ENCODE assay signal across 1 cellular context in the genomic region with DNA sequence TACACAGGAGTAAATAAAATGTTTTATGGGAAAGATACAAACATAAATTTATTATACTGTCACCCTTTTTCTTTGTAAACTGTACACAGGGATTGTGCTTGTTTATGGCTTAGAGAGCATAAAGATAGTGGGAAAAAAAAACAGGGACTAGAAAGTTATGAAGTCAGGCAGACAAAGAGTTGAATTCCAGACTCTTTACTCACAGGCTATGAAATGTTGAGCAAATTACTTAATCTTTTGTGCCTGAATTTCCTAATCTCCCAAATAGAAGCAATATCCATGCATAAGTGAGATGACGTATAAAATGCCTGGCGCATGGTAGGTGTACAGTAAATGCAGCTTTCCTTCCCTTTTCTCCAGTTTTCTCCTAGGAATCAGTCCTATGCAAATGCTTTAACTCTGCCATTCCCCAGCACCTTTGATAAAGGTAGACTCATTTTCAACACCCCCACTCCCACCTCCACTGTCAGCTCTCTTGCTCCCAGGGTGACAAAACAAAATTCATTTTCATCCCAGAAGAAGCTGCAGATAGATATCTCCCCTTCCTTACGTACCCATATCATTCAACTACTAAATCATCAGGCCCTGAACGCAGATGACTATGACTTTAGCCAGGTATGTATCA.
TF ChIP-seq lines count a peak whose summit lies in the region.

No MANE protein-coding gene starts in this region.

TF ChIP-seq in GM23338, 12 proteins besides CTCF, POLR2A, EP300 and RAD21 (continued from another document):
- no peak for TF ChIP-seq ZNF462 (CRISPR knock-in tag; IDR thresholded peaks at IDR 0.05)
- TF ChIP-seq POLR2AphosphoS5 (IDR thresholded peaks at IDR 0.05; ENCODE audit: low read depth) = no peak
- no peak for TF ChIP-seq EZH2 (IDR thresholded peaks at IDR 0.05; ENCODE audit: low read depth, unreplicated experiment)
- TF ChIP-seq, protein P1, sequence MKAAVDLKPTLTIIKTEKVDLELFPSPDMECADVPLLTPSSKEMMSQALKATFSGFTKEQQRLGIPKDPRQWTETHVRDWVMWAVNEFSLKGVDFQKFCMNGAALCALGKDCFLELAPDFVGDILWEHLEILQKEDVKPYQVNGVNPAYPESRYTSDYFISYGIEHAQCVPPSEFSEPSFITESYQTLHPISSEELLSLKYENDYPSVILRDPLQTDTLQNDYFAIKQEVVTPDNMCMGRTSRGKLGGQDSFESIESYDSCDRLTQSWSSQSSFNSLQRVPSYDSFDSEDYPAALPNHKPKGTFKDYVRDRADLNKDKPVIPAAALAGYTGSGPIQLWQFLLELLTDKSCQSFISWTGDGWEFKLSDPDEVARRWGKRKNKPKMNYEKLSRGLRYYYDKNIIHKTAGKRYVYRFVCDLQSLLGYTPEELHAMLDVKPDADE (IDR thresholded peaks at IDR 0.05) = no peak
- TF ChIP-seq, protein P2, sequence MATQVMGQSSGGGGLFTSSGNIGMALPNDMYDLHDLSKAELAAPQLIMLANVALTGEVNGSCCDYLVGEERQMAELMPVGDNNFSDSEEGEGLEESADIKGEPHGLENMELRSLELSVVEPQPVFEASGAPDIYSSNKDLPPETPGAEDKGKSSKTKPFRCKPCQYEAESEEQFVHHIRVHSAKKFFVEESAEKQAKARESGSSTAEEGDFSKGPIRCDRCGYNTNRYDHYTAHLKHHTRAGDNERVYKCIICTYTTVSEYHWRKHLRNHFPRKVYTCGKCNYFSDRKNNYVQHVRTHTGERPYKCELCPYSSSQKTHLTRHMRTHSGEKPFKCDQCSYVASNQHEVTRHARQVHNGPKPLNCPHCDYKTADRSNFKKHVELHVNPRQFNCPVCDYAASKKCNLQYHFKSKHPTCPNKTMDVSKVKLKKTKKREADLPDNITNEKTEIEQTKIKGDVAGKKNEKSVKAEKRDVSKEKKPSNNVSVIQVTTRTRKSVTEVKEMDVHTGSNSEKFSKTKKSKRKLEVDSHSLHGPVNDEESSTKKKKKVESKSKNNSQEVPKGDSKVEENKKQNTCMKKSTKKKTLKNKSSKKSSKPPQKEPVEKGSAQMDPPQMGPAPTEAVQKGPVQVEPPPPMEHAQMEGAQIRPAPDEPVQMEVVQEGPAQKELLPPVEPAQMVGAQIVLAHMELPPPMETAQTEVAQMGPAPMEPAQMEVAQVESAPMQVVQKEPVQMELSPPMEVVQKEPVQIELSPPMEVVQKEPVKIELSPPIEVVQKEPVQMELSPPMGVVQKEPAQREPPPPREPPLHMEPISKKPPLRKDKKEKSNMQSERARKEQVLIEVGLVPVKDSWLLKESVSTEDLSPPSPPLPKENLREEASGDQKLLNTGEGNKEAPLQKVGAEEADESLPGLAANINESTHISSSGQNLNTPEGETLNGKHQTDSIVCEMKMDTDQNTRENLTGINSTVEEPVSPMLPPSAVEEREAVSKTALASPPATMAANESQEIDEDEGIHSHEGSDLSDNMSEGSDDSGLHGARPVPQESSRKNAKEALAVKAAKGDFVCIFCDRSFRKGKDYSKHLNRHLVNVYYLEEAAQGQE (IDR thresholded peaks at IDR 0.05; ENCODE audit: unreplicated experiment) = no peak
- no peak for TF ChIP-seq NANOG (IDR thresholded peaks at IDR 0.05; ENCODE audit: borderline replicate concordance)
- TF ChIP-seq STAT1 (IDR thresholded peaks at IDR 0.05; ENCODE audit: unreplicated experiment) = no peak
TF ChIP-seq in GM23338: peak in this region for 0.
